1 cellular context compared by ENCODE assay signal in the genomic region with DNA sequence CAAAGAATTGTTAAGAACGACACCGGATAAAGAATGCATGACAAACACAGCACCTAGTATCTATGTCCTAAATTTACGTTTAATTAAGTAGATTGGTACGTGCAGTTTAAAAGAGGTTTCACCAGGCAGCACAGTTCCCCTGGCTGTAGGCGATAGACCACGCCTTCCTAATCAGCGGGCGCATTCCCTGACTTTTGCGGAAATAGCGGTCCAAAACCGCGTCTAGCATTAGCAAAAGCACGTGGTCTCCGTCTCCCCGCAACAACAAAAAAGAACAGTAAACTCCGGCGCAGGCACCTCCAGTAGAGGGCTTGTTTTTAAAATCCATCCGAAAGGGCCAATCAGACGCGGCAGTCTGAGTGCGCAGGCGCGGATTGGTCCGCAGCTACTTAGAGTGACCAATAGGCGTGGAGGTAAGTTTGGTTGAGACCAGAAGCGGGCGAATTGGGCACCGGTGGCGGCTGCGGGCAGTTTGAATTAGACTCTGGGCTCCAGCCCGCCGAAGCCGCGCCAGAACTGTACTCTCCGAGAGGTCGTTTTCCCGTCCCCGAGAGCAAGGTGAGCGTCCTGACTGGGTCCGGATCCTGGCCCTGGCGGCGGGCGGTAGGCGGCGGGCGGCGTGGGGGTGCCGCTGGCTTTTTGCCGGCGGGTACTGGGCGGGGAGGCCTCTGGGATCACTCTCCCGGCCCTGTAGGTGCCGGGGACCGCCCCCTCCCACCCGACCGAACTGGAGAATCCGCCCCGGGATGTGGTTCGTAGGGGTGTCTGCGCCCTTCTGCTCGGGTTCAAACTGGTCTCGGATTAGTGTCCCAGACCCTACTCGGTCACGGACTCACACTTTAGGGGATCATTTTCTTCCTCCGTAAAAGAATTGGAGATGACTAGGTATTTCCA.
TF ChIP-seq lines count a peak whose summit lies in the region.

A gene with protein sequence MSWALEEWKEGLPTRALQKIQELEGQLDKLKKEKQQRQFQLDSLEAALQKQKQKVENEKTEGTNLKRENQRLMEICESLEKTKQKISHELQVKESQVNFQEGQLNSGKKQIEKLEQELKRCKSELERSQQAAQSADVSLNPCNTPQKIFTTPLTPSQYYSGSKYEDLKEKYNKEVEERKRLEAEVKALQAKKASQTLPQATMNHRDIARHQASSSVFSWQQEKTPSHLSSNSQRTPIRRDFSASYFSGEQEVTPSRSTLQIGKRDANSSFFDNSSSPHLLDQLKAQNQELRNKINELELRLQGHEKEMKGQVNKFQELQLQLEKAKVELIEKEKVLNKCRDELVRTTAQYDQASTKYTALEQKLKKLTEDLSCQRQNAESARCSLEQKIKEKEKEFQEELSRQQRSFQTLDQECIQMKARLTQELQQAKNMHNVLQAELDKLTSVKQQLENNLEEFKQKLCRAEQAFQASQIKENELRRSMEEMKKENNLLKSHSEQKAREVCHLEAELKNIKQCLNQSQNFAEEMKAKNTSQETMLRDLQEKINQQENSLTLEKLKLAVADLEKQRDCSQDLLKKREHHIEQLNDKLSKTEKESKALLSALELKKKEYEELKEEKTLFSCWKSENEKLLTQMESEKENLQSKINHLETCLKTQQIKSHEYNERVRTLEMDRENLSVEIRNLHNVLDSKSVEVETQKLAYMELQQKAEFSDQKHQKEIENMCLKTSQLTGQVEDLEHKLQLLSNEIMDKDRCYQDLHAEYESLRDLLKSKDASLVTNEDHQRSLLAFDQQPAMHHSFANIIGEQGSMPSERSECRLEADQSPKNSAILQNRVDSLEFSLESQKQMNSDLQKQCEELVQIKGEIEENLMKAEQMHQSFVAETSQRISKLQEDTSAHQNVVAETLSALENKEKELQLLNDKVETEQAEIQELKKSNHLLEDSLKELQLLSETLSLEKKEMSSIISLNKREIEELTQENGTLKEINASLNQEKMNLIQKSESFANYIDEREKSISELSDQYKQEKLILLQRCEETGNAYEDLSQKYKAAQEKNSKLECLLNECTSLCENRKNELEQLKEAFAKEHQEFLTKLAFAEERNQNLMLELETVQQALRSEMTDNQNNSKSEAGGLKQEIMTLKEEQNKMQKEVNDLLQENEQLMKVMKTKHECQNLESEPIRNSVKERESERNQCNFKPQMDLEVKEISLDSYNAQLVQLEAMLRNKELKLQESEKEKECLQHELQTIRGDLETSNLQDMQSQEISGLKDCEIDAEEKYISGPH (N-terminal part only) (plus strand): TSS at position 432 of the 894 bp plus-strand sequence. CDS start 10,560 bp downstream, outside the sequence.

TF ChIP-seq in H1, 55 proteins besides CTCF, POLR2A, EP300 and RAD21 (continues in another document):
- TF ChIP-seq SP1 (IDR thresholded peaks at IDR 0.05; ENCODE audit: low read depth, low read length) (peak; percentile 91), CREB1 (IDR thresholded peaks at IDR 0.05) (peak; percentile 64), NRF1 (IDR thresholded peaks at IDR 0.05; ENCODE audit: low read depth, low read length) (no peak), ATF3 (IDR thresholded peaks at IDR 0.05; ENCODE audit: insufficient read depth, low read depth, low read length) (no peak), GTF2F1 (IDR thresholded peaks at IDR 0.05; ENCODE audit: borderline replicate concordance, low read depth, low read length) (no peak), CHD1 (IDR thresholded peaks at IDR 0.05; ENCODE audit: low read depth, low read length) (no peak), SP4 (IDR thresholded peaks at IDR 0.05; ENCODE audit: low read length) (0 out of 2 replicates have a peak, but pooled peaks have one; percentile 69), KDM1A (IDR thresholded peaks at IDR 0.05; ENCODE audit: borderline replicate concordance, low read length) (peak; percentile 99), RNF2 (IDR thresholded peaks at IDR 0.05; ENCODE audit: borderline replicate concordance, low read depth, low read length, missing control alignments, poor library complexity, severe bottlenecking) (no peak), SAP30 (IDR thresholded peaks at IDR 0.05; ENCODE audit: insufficient read depth, insufficient replicate concordance, low read length) (no peak), GABPA (IDR thresholded peaks at IDR 0.05; ENCODE audit: borderline replicate concordance, insufficient read depth, low read length) (no peak), CHD2 (IDR thresholded peaks at IDR 0.05; ENCODE audit: low read length) (peak; percentile 61; the same call in 1 of the 2 replicates), POU5F1 (IDR thresholded peaks at IDR 0.05; ENCODE audit: low read depth, low read length) (no peak), CTBP2 (IDR thresholded peaks at IDR 0.05; ENCODE audit: borderline replicate concordance, insufficient read depth, insufficient read length, low read length) (no peak), CBX8 (IDR thresholded peaks at IDR 0.05; ENCODE audit: borderline replicate concordance, low read depth, low read length) (no peak), SP2 (IDR thresholded peaks at IDR 0.05; ENCODE audit: low read length) (peak; percentile 17; the same call in 1 of the 2 replicates), TCF12 (IDR thresholded peaks at IDR 0.05; ENCODE audit: low read depth, low read length) (0 out of 2 replicates have a peak, but pooled peaks have one; percentile 56), CHD7 (IDR thresholded peaks at IDR 0.05; ENCODE audit: insufficient replicate concordance, low read length) (no peak), SUZ12 (IDR thresholded peaks at IDR 0.05; ENCODE audit: low read length) (no peak), JUND (IDR thresholded peaks at IDR 0.05; ENCODE audit: low read length) (no peak), RFX5 (IDR thresholded peaks at IDR 0.05; ENCODE audit: borderline replicate concordance, low read depth, low read length) (no peak), E2F6 (IDR thresholded peaks at IDR 0.05) (peak; percentile 86), POLR2AphosphoS5 (IDR thresholded peaks at IDR 0.05; ENCODE audit: low read depth, low read length) (peak; percentile 76), FOSL1 (IDR thresholded peaks at IDR 0.05; ENCODE audit: insufficient read depth, low read depth, low read length) (no peak), SIRT6 (IDR thresholded peaks at IDR 0.05; ENCODE audit: low read length) (no peak), EZH2 (IDR thresholded peaks at IDR 0.05; ENCODE audit: low read depth, low read length, severe bottlenecking) (no peak), TEAD4 (IDR thresholded peaks at IDR 0.05; ENCODE audit: low read depth, low read length) (peak; percentile 87), TBP (IDR thresholded peaks at IDR 0.05; ENCODE audit: low read depth, low read length) (peak; percentile 81), YY1 (IDR thresholded peaks at IDR 0.05; ENCODE audit: low read depth, low read length) (no peak), RBBP5 (IDR thresholded peaks at IDR 0.05; ENCODE audit: borderline replicate concordance, low read depth, low read length) (peak; percentile 51; the same call in 1 of the 2 replicates), TAF7 (optimal IDR thresholded peaks at IDR 0.05; ENCODE audit: borderline replicate concordance, low read depth, low read length) (peak; percentile 61), RXRA (IDR thresholded peaks at IDR 0.05; ENCODE audit: insufficient read depth, low read depth, low read length) (no peak), JUN (IDR thresholded peaks at IDR 0.05; ENCODE audit: low read depth, low read length) (no peak), KDM4A (IDR thresholded peaks at IDR 0.05; ENCODE audit: low read depth, low read length, severe bottlenecking) (peak; percentile 50), NANOG (IDR thresholded peaks at IDR 0.05; ENCODE audit: insufficient read depth, low read depth, low read length, poor library complexity, severe bottlenecking) (no peak), ASH2L (IDR thresholded peaks at IDR 0.05; ENCODE audit: low read length) (peak; percentile 87), MAFK (IDR thresholded peaks at IDR 0.05; ENCODE audit: low read depth, low read length) (no peak), KDM5A (IDR thresholded peaks at IDR 0.05; ENCODE audit: low read length) (peak; percentile 54; the same call in 1 of the 2 replicates), TAF1 (IDR thresholded peaks at IDR 0.05; ENCODE audit: low read depth, low read length) (peak; percentile 84)
- TF ChIP-seq, protein P1, sequence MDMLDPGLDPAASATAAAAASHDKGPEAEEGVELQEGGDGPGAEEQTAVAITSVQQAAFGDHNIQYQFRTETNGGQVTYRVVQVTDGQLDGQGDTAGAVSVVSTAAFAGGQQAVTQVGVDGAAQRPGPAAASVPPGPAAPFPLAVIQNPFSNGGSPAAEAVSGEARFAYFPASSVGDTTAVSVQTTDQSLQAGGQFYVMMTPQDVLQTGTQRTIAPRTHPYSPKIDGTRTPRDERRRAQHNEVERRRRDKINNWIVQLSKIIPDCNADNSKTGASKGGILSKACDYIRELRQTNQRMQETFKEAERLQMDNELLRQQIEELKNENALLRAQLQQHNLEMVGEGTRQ (IDR thresholded peaks at IDR 0.05; ENCODE audit: low read length): peak; percentile 77; the same call in 1 of the 2 replicates
- TF ChIP-seq, protein P2, sequence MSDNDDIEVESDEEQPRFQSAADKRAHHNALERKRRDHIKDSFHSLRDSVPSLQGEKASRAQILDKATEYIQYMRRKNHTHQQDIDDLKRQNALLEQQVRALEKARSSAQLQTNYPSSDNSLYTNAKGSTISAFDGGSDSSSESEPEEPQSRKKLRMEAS (IDR thresholded peaks at IDR 0.05): peak; percentile 99
